ENCODE assay signal across 19 cellular contexts in the genomic region with DNA sequence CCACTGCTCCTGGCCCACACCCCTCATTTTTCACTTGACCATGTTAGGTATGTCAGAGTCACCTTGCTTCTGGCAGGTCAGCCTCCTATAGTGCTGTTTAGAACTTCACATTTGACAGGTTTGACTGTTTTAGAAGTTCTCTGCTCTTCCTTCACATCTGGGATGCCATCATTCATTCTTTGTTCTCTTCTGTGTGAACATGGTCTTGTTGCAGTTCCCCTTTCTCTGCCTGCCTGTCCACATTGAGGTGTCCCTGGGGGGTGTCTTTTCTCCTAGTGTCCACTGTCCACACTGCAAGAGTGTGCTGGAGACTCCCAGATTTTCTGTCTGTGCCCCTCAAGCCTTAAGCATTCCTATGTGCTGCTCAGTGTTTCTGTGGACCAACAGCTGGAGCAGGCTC.
DNase-seq lines count a peak whose midpoint lies in the region; ATAC-seq and TF ChIP-seq lines count a peak whose summit lies in the region.
"Had no signal": no experiment of that assay in that cellular context is flagged by ENCODE, and none has a peak within 500 bp of the region (broad histone marks: within the 10 kb centered on the region; RNA-seq: fewer than 3 reads in every experiment).

No MANE protein-coding gene starts in this region.

- H3K27ac ChIP-seq in BLaER1 treated with 17β-estradiol and CSF1 and Interleukin-3, amounts not matched to agents 10 nM and 100 nM, result peak overlapping the region in 4 of 11 experiments; percentile 5 to 36 (median 18); a peak in 3 of 22 replicates
- H3K27ac ChIP-seq in GM23338 (ENCODE audit: low read depth), result no peak overlapping the region
- no peak overlapping the region for H3K27ac ChIP-seq in naive thymus-derived CD4-positive, alpha-beta T cell (ENCODE audit: low read depth, low read length)
- H3K27ac ChIP-seq in thyroid gland, result no peak overlapping the region
- H3K27ac ChIP-seq: GM23248 had no signal

- no peaks in the 10 kb centered on the region; the same call in 2 of the 3 replicates for H3K9me3 Mint-ChIP-seq in GM23338
- no peaks in the 10 kb centered on the region for H3K9me3 Mint-ChIP-seq in activated T-helper 1 cell treated with anti-CD3 and anti-CD28 coated beads, Interleukin-12 subunit alpha, Interleukin-12 subunit beta, Interleukin-2, Interleukin-4 antibody, amounts not matched to agents 30 ng/mL and 10 ng/mL and 1 ng/mL, durations not matched to agents 14 hours and 24 hours and 36 hours
- H3K9me3 Mint-ChIP-seq in naive thymus-derived CD4-positive, alpha-beta T cell, result no peaks in the 10 kb centered on the region
- H3K9me3 Mint-ChIP-seq: activated naive CD8-positive, alpha-beta T cell treated with anti-CD3 and anti-CD28 coated beads, Interleukin-2, amount 10 ng/mL, durations not matched to agents 7 days and 5 days had no signal

- no peak; the same call in 2 of the 3 replicates for ATAC-seq in GM23338
- ATAC-seq in naive thymus-derived CD4-positive, alpha-beta T cell, result no peak
- ATAC-seq: esophagus mucosa, left ventricle myocardium superior had no signal

- no peak overlapping the region; the same call in 1 of the 2 replicates for H3K27ac Mint-ChIP-seq in GM23338
- H3K27ac Mint-ChIP-seq in activated T-helper 1 cell treated with anti-CD3 and anti-CD28 coated beads, Interleukin-12 subunit alpha, Interleukin-12 subunit beta, Interleukin-2, Interleukin-4 antibody, amounts not matched to agents 30 ng/mL and 10 ng/mL and 1 ng/mL, durations not matched to agents 14 hours and 24 hours and 36 hours, result peak overlapping the region; percentile 23
- H3K27ac Mint-ChIP-seq in naive thymus-derived CD4-positive, alpha-beta T cell, result peak overlapping the region in 6 of 9 donors; percentile 33 to 84 (median 55)
- H3K27ac Mint-ChIP-seq: activated naive CD8-positive, alpha-beta T cell treated with anti-CD3 and anti-CD28 coated beads, Interleukin-2, amount 10 ng/mL, durations not matched to agents 7 days and 5 days had no signal

- H4K20me1 ChIP-seq in BLaER1 treated with 17β-estradiol and CSF1 and Interleukin-3, amounts not matched to agents 10 nM and 100 nM, result peaks cover 94 to 99% (median 98%) of the 10 kb centered on the region in 11 experiments
- H4K20me1 ChIP-seq in GM23338 (replicated peaks; ENCODE audit: insufficient read depth), result peaks cover 96% of the 10 kb centered on the region

- DNase-seq in GM23338 (ENCODE audit: low spot score) (no peak), NCI-H2196 treated with DMSO at 0.1 percent for 48 hours (lab: John Stamatoyannopoulos, UW; ENCODE audit: unreplicated experiment) (no peak), OCI-M2 (lab: John Stamatoyannopoulos, UW; ENCODE audit: unreplicated experiment) (no peak), thyroid gland (no peak)
- no peak for DNase-seq in activated T-helper 1 cell treated with anti-CD3 and anti-CD28 coated beads, Interleukin-12 subunit alpha, Interleukin-12 subunit beta, Interleukin-2, Interleukin-4 antibody, amounts not matched to agents 30 ng/mL and 10 ng/mL and 1 ng/mL, durations not matched to agents 14 hours and 24 hours and 36 hours (ENCODE audit: low spot score)
- DNase-seq in naive thymus-derived CD4-positive, alpha-beta T cell, result no peak
- DNase-seq: activated CD8-positive, alpha-beta memory T cell treated with anti-CD3 and anti-CD28 coated beads for 24 hours; activated naive CD8-positive, alpha-beta T cell treated with anti-CD3 and anti-CD28 coated beads, Interleukin-2, amount 10 ng/mL, durations not matched to agents 7 days and 5 days; effector CD8-positive, alpha-beta T cell; foreskin melanocyte; GM23248; hippocampal formation; Karpas-422; left ventricle myocardium superior; NCI-H524; T-helper 9 cell had no signal

- no peak for TF ChIP-seq POLR2A in thyroid gland (IDR thresholded peaks at IDR 0.05)

- H3K27me3 ChIP-seq in BLaER1 treated with 17β-estradiol and CSF1 and Interleukin-3, amounts not matched to agents 10 nM and 100 nM, result no peaks in the 10 kb centered on the region
- H3K27me3 ChIP-seq in GM23338 (ENCODE audit: insufficient read depth) (no peaks in the 10 kb centered on the region), thyroid gland (no peaks in the 10 kb centered on the region)
- H3K27me3 ChIP-seq in naive thymus-derived CD4-positive, alpha-beta T cell (ENCODE audit: control insufficient read depth in 2 of 2, insufficient read depth in 2 of 2, low read length in 2 of 2), result no peaks in the 10 kb centered on the region

- H3K9ac ChIP-seq in BLaER1 treated with 17β-estradiol and CSF1 and Interleukin-3, amounts not matched to agents 10 nM and 100 nM, result no peak overlapping the region
- H3K9ac ChIP-seq: GM23248 had no signal

- peaks cover 74 to 89% (median 83%) of the 10 kb centered on the region in 10 experiments for H3K4me1 ChIP-seq in BLaER1 treated with 17β-estradiol and CSF1 and Interleukin-3, amounts not matched to agents 10 nM and 100 nM
- H3K4me1 ChIP-seq in GM23338 (ENCODE audit: insufficient read depth) (peaks cover 97% of the 10 kb centered on the region), thyroid gland (peaks cover 0 to 12% of the 10 kb centered on the region in 2 donors)
- H3K4me1 ChIP-seq in naive thymus-derived CD4-positive, alpha-beta T cell (ENCODE audit: control insufficient read depth in 2 of 2, insufficient read depth in 2 of 2, low read length in 2 of 2), result peaks cover 13 to 27% of the 10 kb centered on the region in 2 donors

- peaks cover 86% of the 10 kb centered on the region for H3K4me1 Mint-ChIP-seq in GM23338
- H3K4me1 Mint-ChIP-seq in activated T-helper 1 cell treated with anti-CD3 and anti-CD28 coated beads, Interleukin-12 subunit alpha, Interleukin-12 subunit beta, Interleukin-2, Interleukin-4 antibody, amounts not matched to agents 30 ng/mL and 10 ng/mL and 1 ng/mL, durations not matched to agents 14 hours and 24 hours and 36 hours (ENCODE audit: low read depth), result peaks cover 75% of the 10 kb centered on the region
- peaks cover 51 to 95% (median 82%) of the 10 kb centered on the region in 7 donors for H3K4me1 Mint-ChIP-seq in naive thymus-derived CD4-positive, alpha-beta T cell

- peak overlapping the region; percentile 68 to 84 (median 75) for H3K4me2 ChIP-seq in BLaER1 treated with 17β-estradiol and CSF1 and Interleukin-3, amounts not matched to agents 10 nM and 100 nM
- H3K4me2 ChIP-seq in GM23338, result peak overlapping the region; percentile 47

- no peaks in the 10 kb centered on the region for H3K9me3 ChIP-seq in BLaER1 treated with 17β-estradiol and CSF1 and Interleukin-3, amounts not matched to agents 10 nM and 100 nM (replicated peaks in 1 of 11)
- H3K9me3 ChIP-seq in naive thymus-derived CD4-positive, alpha-beta T cell (ENCODE audit: control insufficient read depth in 2 of 3, low read length in 3 of 3), result no peaks in the 10 kb centered on the region
- H3K9me3 ChIP-seq in thyroid gland, result no peaks in the 10 kb centered on the region

- peaks cover 26% of the 10 kb centered on the region for H3K27me3 Mint-ChIP-seq in GM23338 (ENCODE audit: insufficient read depth, low read depth, poor library complexity)
- H3K27me3 Mint-ChIP-seq in activated T-helper 1 cell treated with anti-CD3 and anti-CD28 coated beads, Interleukin-12 subunit alpha, Interleukin-12 subunit beta, Interleukin-2, Interleukin-4 antibody, amounts not matched to agents 30 ng/mL and 10 ng/mL and 1 ng/mL, durations not matched to agents 14 hours and 24 hours and 36 hours (ENCODE audit: insufficient read depth), result no peaks in the 10 kb centered on the region
- no peaks in the 10 kb centered on the region for H3K27me3 Mint-ChIP-seq in naive thymus-derived CD4-positive, alpha-beta T cell
- H3K27me3 Mint-ChIP-seq: activated naive CD8-positive, alpha-beta T cell treated with anti-CD3 and anti-CD28 coated beads, Interleukin-2, amount 10 ng/mL, durations not matched to agents 7 days and 5 days; progenitor cell of endocrine pancreas had no signal

- H3K4me3 Mint-ChIP-seq in GM23338, result peak overlapping the region; percentile 20
- H3K4me3 Mint-ChIP-seq in activated T-helper 1 cell treated with anti-CD3 and anti-CD28 coated beads, Interleukin-12 subunit alpha, Interleukin-12 subunit beta, Interleukin-2, Interleukin-4 antibody, amounts not matched to agents 30 ng/mL and 10 ng/mL and 1 ng/mL, durations not matched to agents 14 hours and 24 hours and 36 hours, result no peak overlapping the region
- peak overlapping the region in 1 of 10 donors; percentile 7 for H3K4me3 Mint-ChIP-seq in naive thymus-derived CD4-positive, alpha-beta T cell
- H3K4me3 Mint-ChIP-seq: activated naive CD8-positive, alpha-beta T cell treated with anti-CD3 and anti-CD28 coated beads, Interleukin-2, amount 10 ng/mL, durations not matched to agents 7 days and 5 days had no signal

- H3K4me3 ChIP-seq in BLaER1 treated with 17β-estradiol and CSF1 and Interleukin-3, amounts not matched to agents 10 nM and 100 nM, result no peak overlapping the region
- H3K4me3 ChIP-seq in GM23338 (no peak overlapping the region), thyroid gland (replicated peaks in 1 of 3) (no peak overlapping the region)
- H3K4me3 ChIP-seq in naive thymus-derived CD4-positive, alpha-beta T cell (ENCODE audit: low read length), result no peak overlapping the region
- H3K4me3 ChIP-seq: GM23248 had no signal

- no peak for TF ChIP-seq CTCF in GM23338 (conservative IDR thresholded peaks at IDR 0.05; ENCODE audit: low read depth in 2 of 2)
- no peak for TF ChIP-seq CTCF in thyroid gland (IDR thresholded peaks at IDR 0.05)

- peaks cover 7% of the 10 kb centered on the region; the same call in 2 of the 3 replicates for H3K36me3 Mint-ChIP-seq in GM23338 (ENCODE audit: low read depth)
- H3K36me3 Mint-ChIP-seq in activated T-helper 1 cell treated with anti-CD3 and anti-CD28 coated beads, Interleukin-12 subunit alpha, Interleukin-12 subunit beta, Interleukin-2, Interleukin-4 antibody, amounts not matched to agents 30 ng/mL and 10 ng/mL and 1 ng/mL, durations not matched to agents 14 hours and 24 hours and 36 hours (ENCODE audit: low read depth), result peaks cover 23% of the 10 kb centered on the region
- peaks cover 0 to 3% (median 0%) of the 10 kb centered on the region in 5 donors for H3K36me3 Mint-ChIP-seq in naive thymus-derived CD4-positive, alpha-beta T cell

- CTCF ChIA-PET in naive thymus-derived CD4-positive, alpha-beta T cell (lab: Charles Lee), result no interaction called here

- no peak overlapping the region for H2AFZ ChIP-seq in GM23338
- H2AFZ ChIP-seq: GM23248 had no signal

- intact Hi-C loops in activated T-helper 1 cell treated with anti-CD3 and anti-CD28 coated beads, Interleukin-12 subunit alpha, Interleukin-12 subunit beta, Interleukin-2, Interleukin-4 antibody, amounts not matched to agents 30 ng/mL and 10 ng/mL and 1 ng/mL, durations not matched to agents 14 hours and 24 hours and 36 hours (cut with micrococcal nuclease), result no loop called here
- intact Hi-C loops in naive thymus-derived CD4-positive, alpha-beta T cell (cut with micrococcal nuclease), result no loop called here
- intact Hi-C loops in thyroid gland (cut with DNase I), result no loop called here

- POLR2A ChIA-PET in naive thymus-derived CD4-positive, alpha-beta T cell (lab: Charles Lee), result no interaction called here

- H3K79me2 ChIP-seq in GM23338 (replicated peaks; ENCODE audit: insufficient read depth), result peaks cover 100% of the 10 kb centered on the region

- H3F3A ChIP-seq in GM23338 (replicated peaks; ENCODE audit: low read depth), result peaks cover 32% of the 10 kb centered on the region

- H3K9me2 ChIP-seq in GM23338 (ENCODE audit: insufficient read depth), result no peaks in the 10 kb centered on the region

- H3K36me3 ChIP-seq in BLaER1 treated with 17β-estradiol and CSF1 and Interleukin-3, amounts not matched to agents 10 nM and 100 nM, result peaks cover 0 to 5% (median 0%) of the 10 kb centered on the region in 11 experiments; a peak in 1 of 22 replicates
- H3K36me3 ChIP-seq in GM23338 (ENCODE audit: insufficient read depth) (no peaks in the 10 kb centered on the region), thyroid gland (no peaks in the 10 kb centered on the region)
- H3K36me3 ChIP-seq in naive thymus-derived CD4-positive, alpha-beta T cell (ENCODE audit: control insufficient read depth in 2 of 3, insufficient read depth in 3 of 3, low read length in 3 of 3), result no peaks in the 10 kb centered on the region
